9 cellular contexts compared by ENCODE assay signal in genomic region chr11:123187670-123188507, GRCh38. TPM values are rescaled to one million over a fixed set of nuclear protein-coding genes. Genes with fewer than 3 reads are reported as not detected.
DNase-seq lines count a peak whose midpoint lies in the region; ATAC-seq and TF ChIP-seq lines count a peak whose summit lies in the region.
"Had no signal": no experiment of that assay in that cellular context is flagged by ENCODE, and none has a peak within 500 bp of the region (broad histone marks: within the 10 kb centered on the region; RNA-seq: fewer than 3 reads in every experiment).

No MANE protein-coding gene starts in this region.

- H4K8ac ChIP-seq in neuronal stem cell (ENCODE audit: low read depth, low read length) = no peak overlapping the region

- no peaks in the 10 kb centered on the region for H3K9me3 ChIP-seq in Panc1 (ENCODE audit: control insufficient read depth, insufficient read depth, low read depth, low read length)
- H3K9me3 ChIP-seq in fibroblast of lung (ENCODE audit: control insufficient read depth, insufficient read depth, low read depth, low read length) = no peaks in the 10 kb centered on the region
- peaks cover 0 to 2% of the 10 kb centered on the region in 2 donors for H3K9me3 ChIP-seq in neuronal stem cell (replicated peaks in 1 of 2; ENCODE audit: control insufficient read depth in 2 of 2, insufficient read depth in 1 of 2, low read depth in 1 of 2, low read length in 2 of 2)
- H3K9me3 ChIP-seq in Karpas-422 (ENCODE audit: low read length) = no peaks in the 10 kb centered on the region
- no peaks in the 10 kb centered on the region for H3K9me3 ChIP-seq in effector memory CD4-positive, alpha-beta T cell (ENCODE audit: control insufficient read depth, low read length)

- TF ChIP-seq CTCF in Panc1 (IDR thresholded peaks at IDR 0.05) (no peak), fibroblast of lung (conservative IDR thresholded peaks at IDR 0.05 in 1 of 2, IDR thresholded peaks at IDR 0.05 in 1 of 2; ENCODE audit: low read depth in 1 of 2, low read length in 2 of 2) (no peak)

- peak; percentile 49 for DNase-seq in Daoy (ENCODE audit: low read depth)
- DNase-seq in Panc1 (ENCODE audit: low read depth, low spot score) = no peak
- DNase-seq in fibroblast of lung (ENCODE audit: low read depth in 2 of 2) = peak in 1 of 2 donors; percentile 71
- DNase-seq in neuronal stem cell (ENCODE audit: low spot score) = no peak
- DNase-seq in Karpas-422 = no peak
- DNase-seq in effector memory CD4-positive, alpha-beta T cell = no peak
- DNase-seq in posterior vena cava (ENCODE audit: low spot score) = no peak
- DNase-seq in HuH-7.5 (ENCODE audit: low spot score) = no peak
- DNase-seq: foreskin keratinocyte had no signal

- H3K27ac ChIP-seq in Panc1 (ENCODE audit: low read length) = no peak overlapping the region
- peak overlapping the region; percentile 84 for H3K27ac ChIP-seq in fibroblast of lung (ENCODE audit: insufficient read depth, low read length)
- peak overlapping the region; percentile 47 for H3K27ac ChIP-seq in neuronal stem cell (replicated peaks; ENCODE audit: low read length)
- H3K27ac ChIP-seq in Karpas-422 (ENCODE audit: low read length) = no peak overlapping the region
- H3K27ac ChIP-seq in effector memory CD4-positive, alpha-beta T cell (ENCODE audit: insufficient read depth, low read length, poor library complexity, severe bottlenecking) = no peak overlapping the region
- H3K27ac ChIP-seq: foreskin keratinocyte had no signal

- no TSS peak for BruUV-seq in Panc1 (replicated peaks; lab: Mats Ljungman, UMichigan)

- CTCF ChIA-PET in Panc1 (lab: Charles Lee) = no interaction called here

- H2BK120ac ChIP-seq in neuronal stem cell (ENCODE audit: low read depth, low read length) = no peak overlapping the region

- no peak overlapping the region for H2BK15ac ChIP-seq in neuronal stem cell (ENCODE audit: low read length)

- WGBS in neuronal stem cell (ENCODE audit: extremely low coverage in 2 of 2, insufficient read length in 2 of 2, insufficient replicate concordance in 1 of 2), 2 donors = no CpG with 5 or more reads among the region's 17 CpGs

- H3K4me2 ChIP-seq in fibroblast of lung (ENCODE audit: extremely low read depth, insufficient read depth, low read length) (peak overlapping the region; percentile 59), neuronal stem cell (ENCODE audit: insufficient read depth, low read length, poor library complexity, severe bottlenecking) (peak overlapping the region; percentile 38), Karpas-422 (ENCODE audit: low read depth, low read length, poor library complexity, severe bottlenecking) (no peak overlapping the region)

- H2BK5ac ChIP-seq in neuronal stem cell (ENCODE audit: low read length) = no peak overlapping the region

- no peaks in the 10 kb centered on the region for H3K9me2 ChIP-seq in Karpas-422 (replicated peaks; ENCODE audit: insufficient read depth, low read length)

- H3K36me3 ChIP-seq in Panc1 (ENCODE audit: control insufficient read depth, insufficient read depth, low read length) = no peaks in the 10 kb centered on the region
- peaks cover 3% of the 10 kb centered on the region for H3K36me3 ChIP-seq in fibroblast of lung (ENCODE audit: control insufficient read depth, insufficient read depth, low read length)
- H3K36me3 ChIP-seq in neuronal stem cell (replicated peaks in 1 of 2; ENCODE audit: control insufficient read depth in 2 of 2, insufficient read depth in 2 of 2, low read length in 2 of 2) = no peaks in the 10 kb centered on the region
- no peaks in the 10 kb centered on the region for H3K36me3 ChIP-seq in Karpas-422 (ENCODE audit: insufficient read depth, low read length)
- H3K36me3 ChIP-seq in effector memory CD4-positive, alpha-beta T cell (ENCODE audit: control insufficient read depth, insufficient read depth, low read length) = no peaks in the 10 kb centered on the region

- H3K4me3 ChIP-seq in Panc1 (ENCODE audit: low read depth in 2 of 2, low read length in 2 of 2) (peak overlapping the region in 1 of 2 experiments; percentile 37; a peak in 2 of 4 replicates), fibroblast of lung (replicated peaks in 1 of 4; ENCODE audit: control extremely low read depth in 1 of 4, insufficient read depth in 1 of 4, low read depth in 3 of 4, low read length in 4 of 4) (peak overlapping the region in 2 of 4 experiments; percentile 19 to 28), neuronal stem cell (ENCODE audit: low read length in 2 of 2) (peak overlapping the region in 1 of 2 donors; percentile 31), Karpas-422 (ENCODE audit: low read length) (no peak overlapping the region)
- no peak overlapping the region for H3K4me3 ChIP-seq in effector memory CD4-positive, alpha-beta T cell (ENCODE audit: insufficient read depth, low read depth, low read length, poor library complexity, severe bottlenecking)

- no peak overlapping the region for H3K23ac ChIP-seq in neuronal stem cell (ENCODE audit: low read depth, low read length, poor library complexity)

- H3K4me1 ChIP-seq in Panc1 (ENCODE audit: control insufficient read depth, insufficient read depth, low read length) (peaks cover 6% of the 10 kb centered on the region; the same call in 1 of the 2 replicates), fibroblast of lung (ENCODE audit: control insufficient read depth, extremely low read depth, insufficient read depth, low read length) (peaks cover 39% of the 10 kb centered on the region), neuronal stem cell (ENCODE audit: control insufficient read depth in 2 of 2, insufficient read depth in 1 of 2, low read depth in 1 of 2, low read length in 2 of 2) (peaks cover 12 to 19% of the 10 kb centered on the region in 2 donors), Karpas-422 (ENCODE audit: low read length) (no peaks in the 10 kb centered on the region)
- H3K4me1 ChIP-seq in effector memory CD4-positive, alpha-beta T cell (ENCODE audit: control insufficient read depth, insufficient read depth, low read length, poor library complexity, severe bottlenecking) = no peaks in the 10 kb centered on the region

- H3K18ac ChIP-seq in neuronal stem cell (ENCODE audit: low read length) = no peak overlapping the region

- intact Hi-C loops in Panc1 (cut with micrococcal nuclease; ENCODE audit: unreplicated experiment) = loop anchor here (1.0 kb wide), 1 partner anchor 46 kb away; no protein-coding TSS in a partner anchor
- intact Hi-C loops in posterior vena cava (cut with DNase I) = no loop called here

- peaks cover 87% of the 10 kb centered on the region for H3K79me2 ChIP-seq in fibroblast of lung (ENCODE audit: control insufficient read depth, insufficient read depth, low read length)
- no peaks in the 10 kb centered on the region for H3K79me2 ChIP-seq in Karpas-422 (ENCODE audit: low read length)

- H4K20me1 ChIP-seq in fibroblast of lung (ENCODE audit: control insufficient read depth, extremely low read depth, insufficient read depth, low read length) (no peaks in the 10 kb centered on the region), Karpas-422 (ENCODE audit: insufficient read depth, low read depth, low read length) (no peaks in the 10 kb centered on the region)

- peak overlapping the region; percentile 19 for H4K91ac ChIP-seq in neuronal stem cell (ENCODE audit: low read depth, low read length, poor library complexity)

- no peak overlapping the region for H3K4ac ChIP-seq in neuronal stem cell (ENCODE audit: low read length)

- H2BK12ac ChIP-seq in neuronal stem cell (ENCODE audit: low read length) = no peak overlapping the region

- H2AK5ac ChIP-seq in neuronal stem cell (ENCODE audit: low read depth, low read length) = no peak overlapping the region

- ATAC-seq in Panc1 = peak; percentile 54

- H3K9ac ChIP-seq in fibroblast of lung (ENCODE audit: insufficient read depth, low read length) (peak overlapping the region; percentile 35), neuronal stem cell (ENCODE audit: low read depth, low read length, poor library complexity) (no peak overlapping the region), Karpas-422 (ENCODE audit: low read length) (no peak overlapping the region)

- no peak overlapping the region for H3K14ac ChIP-seq in neuronal stem cell (ENCODE audit: low read length)

- H3K79me1 ChIP-seq in neuronal stem cell (ENCODE audit: low read depth, low read length) = no peaks in the 10 kb centered on the region

- H3K27me3 ChIP-seq in Panc1 (ENCODE audit: control insufficient read depth, insufficient read depth, low read length) = peaks cover 12% of the 10 kb centered on the region
- no peaks in the 10 kb centered on the region for H3K27me3 ChIP-seq in fibroblast of lung (ENCODE audit: control insufficient read depth, insufficient read depth, low read length)
- H3K27me3 ChIP-seq in neuronal stem cell (ENCODE audit: control insufficient read depth in 3 of 3, insufficient read depth in 3 of 3, low read depth in 1 of 3, low read length in 3 of 3) = no peaks in the 10 kb centered on the region
- no peaks in the 10 kb centered on the region for H3K27me3 ChIP-seq in Karpas-422 (ENCODE audit: low read length)
- H3K27me3 ChIP-seq in effector memory CD4-positive, alpha-beta T cell (replicated peaks; ENCODE audit: control insufficient read depth, insufficient read depth, low read length, poor library complexity, severe bottlenecking) = peaks cover 10% of the 10 kb centered on the region
- H3K27me3 ChIP-seq: foreskin keratinocyte had no signal

- POLR2A ChIA-PET in Panc1 (lab: Charles Lee) = no interaction called here

- H2AFZ ChIP-seq in fibroblast of lung (ENCODE audit: low read length) (no peak overlapping the region), neuronal stem cell (ENCODE audit: low read length) (peak overlapping the region; percentile 86), Karpas-422 (ENCODE audit: low read length) (no peak overlapping the region)

- in situ Hi-C loops in Panc1 (cut with HindIII; ENCODE audit: low pct_unique_long_range_greater_than_20kb, low sequenced_read_pairs) = no loop called here

RNA-seq across cellular contexts. Expression of gene CLMP, which starts 7.2 kb away (rescaled TPM):
- 20.8 and 29.1 TPM in 2 replicates for total RNA-seq in Daoy (2014; rRNA removed; shearing (Covaris generic))
- total RNA-seq in Panc1 (2021; ENCODE audit: unreplicated experiment) (1.5 TPM), fibroblast of lung (84.5 and 107 TPM in 2 replicates), posterior vena cava (10 to 100 TPM; 24.6 to 28.3 TPM)
- 0.55 TPM for polyA plus RNA-seq in Panc1 (2012; ENCODE audit: insufficient read length)
- 151 and 243 TPM in 2 replicates for polyA plus RNA-seq in fibroblast of lung
- 74.4 and 134 TPM in 2 replicates for polyA plus RNA-seq in fibroblast of lung (2012)
- polyA minus RNA-seq in fibroblast of lung (ENCODE audit: low replicate concordance) = 180 and 200 TPM in 2 replicates
- polyA plus RNA-seq in neuronal stem cell (2013, experiment 1 of 2) = 3.4 TPM
- polyA plus RNA-seq in neuronal stem cell (2013, experiment 2 of 2) = 3.4 TPM
- total RNA-seq in Karpas-422 (2014; rRNA removed; shearing (Covaris generic); ENCODE audit: low replicate concordance) = not detected in 2 replicates

Comparison
In these comparisons a context has a peak if more than half of its experiments do, and no peak if none do; other contexts are left out.
1. H3K27ac ChIP-seq: peak in fibroblast of lung (single experiment) and neuronal stem cell (single experiment); none in Panc1 (single experiment), Karpas-422 (single experiment) and effector memory CD4-positive, alpha-beta T cell (single experiment).